Comparison of ENCODE assay signal across 27 cellular contexts in the genomic region with DNA sequence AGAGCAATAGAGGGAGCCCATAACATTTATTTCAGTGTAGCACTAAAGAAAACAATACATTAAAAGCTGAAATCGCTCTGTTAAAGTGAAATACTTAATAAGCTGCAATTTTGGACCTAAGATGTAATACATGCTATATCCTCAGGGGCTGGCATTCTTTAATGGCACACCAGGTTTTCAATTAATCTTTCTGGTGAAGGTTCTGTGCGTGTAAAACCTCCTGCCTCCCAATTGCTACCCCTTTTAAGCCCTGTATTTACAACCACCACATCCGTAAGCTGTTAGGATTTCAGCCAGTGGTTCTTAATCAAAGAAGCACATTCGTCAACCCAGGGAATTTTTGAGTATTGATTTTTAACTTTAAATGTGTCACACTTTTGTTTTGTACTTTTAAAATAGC. TPM values are rescaled to one million over a fixed set of nuclear protein-coding genes. Genes with fewer than 3 reads are reported as not detected.
DNase-seq lines count a peak whose midpoint lies in the region; ATAC-seq and TF ChIP-seq lines count a peak whose summit lies in the region.
"Had no signal": no experiment of that assay in that cellular context is flagged by ENCODE, and none has a peak within 500 bp of the region (broad histone marks: within the 10 kb centered on the region; RNA-seq: fewer than 3 reads in every experiment).

No MANE protein-coding gene starts in this region.

- H3K36me3 Mint-ChIP-seq in neural crest cell (ENCODE audit: low read depth), result no peaks in the 10 kb centered on the region
- H3K36me3 Mint-ChIP-seq: CD14-positive monocyte; CD8-positive, alpha-beta memory T cell had no signal

- H3K4me2 ChIP-seq in SK-N-SH, result no peak overlapping the region

- H2AFZ ChIP-seq in SK-N-SH (ENCODE audit: low read depth), result peak overlapping the region; percentile 29; the same call in 1 of the 2 replicates

- TF ChIP-seq RAD21 in SK-N-SH (IDR thresholded peaks at IDR 0.05; ENCODE audit: low read length), result no peak

- no peaks in the 10 kb centered on the region for H3K9me3 Mint-ChIP-seq in neural crest cell
- H3K9me3 Mint-ChIP-seq: CD8-positive, alpha-beta memory T cell had no signal

- no peaks in the 10 kb centered on the region for H4K20me1 ChIP-seq in SK-N-SH (ENCODE audit: insufficient read depth)

- H3K27me3 Mint-ChIP-seq in neural crest cell (ENCODE audit: low read depth), result no peaks in the 10 kb centered on the region

- CTCF ChIA-PET in SK-N-SH (lab: Yijun Ruan, JAX), result interaction anchor here (0.9 to 1.7 kb wide), 3 partner anchors 8 to 39 kb away, joined by 3 to 5 read pairs (median 4); no protein-coding TSS in a partner anchor

- ATAC-seq in SK-N-SH treated with all-trans-retinoic acid at 6 μM for 48 hours, result no peak
- peak; percentile 87 for ATAC-seq in body of pancreas
- ATAC-seq: PC-3, Right ventricle myocardium inferior had no signal

- H3K9me3 ChIP-seq in SK-N-SH, result no peaks in the 10 kb centered on the region
- H3K9me3 ChIP-seq in body of pancreas, result no peaks in the 10 kb centered on the region
- no peaks in the 10 kb centered on the region for H3K9me3 ChIP-seq in Peyer's patch
- H3K9me3 ChIP-seq: BE2C, SJCRH30 had no signal

- H3K9me2 ChIP-seq in SK-N-SH, result no peaks in the 10 kb centered on the region

- peaks cover 4% of the 10 kb centered on the region for H3F3A ChIP-seq in SK-N-SH (replicated peaks; ENCODE audit: insufficient read depth)

- H3K27ac Mint-ChIP-seq in neural crest cell (ENCODE audit: unreplicated experiment), result no peak overlapping the region
- H3K27ac Mint-ChIP-seq: CD8-positive, alpha-beta memory T cell had no signal

- POLR2A ChIA-PET in SK-N-SH (lab: Yijun Ruan, JAX), result no interaction called here

- no peak for DNase-seq in SK-N-SH
- peak in 1 of 4 donors; percentile 12 for DNase-seq in body of pancreas
- no peak for DNase-seq in neural crest cell (ENCODE audit: low read depth, low spot score)
- DNase-seq in LoVo (ENCODE audit: low spot score), result no peak
- DNase-seq in Peyer's patch, result no peak
- DNase-seq in stimulated activated CD4-positive, alpha-beta T cell treated with anti-CD3 and anti-CD28 coated beads, Interleukin-15, amount 100 ng/mL, for 24 hours, result no peak
- no peak for DNase-seq in erythroblast (lab: John Stamatoyannopoulos, UW)
- DNase-seq: 8988T; ACHN; BE2C; CD8-positive, alpha-beta memory T cell; DMS79 treated with DMSO at 0.1 percent for 48 hours; HCEC 1CT; Karpas-422; NCI-H1105 treated with DMSO at 0.1 percent for 48 hours; NCI-H146; NCI-H1930; NCI-H2107; NCI-H524; NCI-H748 treated with DMSO at 0.1 percent for 48 hours; NK-92 treated with Interleukin-12 subunit alpha and Interleukin-12 subunit beta, amount 100 ng/mL, for 24 hours; PC-3; SJCRH30 had no signal

- 71% methylated on average over 4 of the region's 4 CpGs for WGBS in SK-N-SH (ENCODE audit: low lambda C conversion rate)
- WGBS in body of pancreas, 2 donors, result 34 to 40% methylated on average over 4 of the region's 4 CpGs

- H3K4me3 Mint-ChIP-seq in neural crest cell, result no peak overlapping the region
- H3K4me3 Mint-ChIP-seq: CD14-positive monocyte; CD8-positive, alpha-beta memory T cell had no signal

- intact Hi-C loops in body of pancreas (cut with DNase I), result no loop called here

- H3K4me3 ChIP-seq in SK-N-SH (ENCODE audit: low read depth in 2 of 2, low read length in 1 of 2), result no peak overlapping the region
- H3K4me3 ChIP-seq in body of pancreas, result no peak overlapping the region
- H3K4me3 ChIP-seq in Peyer's patch, result no peak overlapping the region
- H3K4me3 ChIP-seq: SJCRH30 had no signal

- TF ChIP-seq EP300 in SK-N-SH (IDR thresholded peaks at IDR 0.05; ENCODE audit: borderline replicate concordance in 1 of 2, low read depth in 1 of 2, low read length in 1 of 2), result no peak

- H3K79me2 ChIP-seq in SK-N-SH (ENCODE audit: insufficient read depth), result no peaks in the 10 kb centered on the region

- no peak overlapping the region for H3K27ac ChIP-seq in SK-N-SH (ENCODE audit: low read depth in 2 of 2, low read length in 1 of 2)
- peak overlapping the region in 3 of 4 donors; percentile 8 to 58 (median 44) for H3K27ac ChIP-seq in body of pancreas
- H3K27ac ChIP-seq in Peyer's patch, result no peak overlapping the region
- H3K27ac ChIP-seq: HL-60, SJCRH30 had no signal

- TF ChIP-seq CTCF in SK-N-SH (IDR thresholded peaks at IDR 0.05) (no peak), body of pancreas (IDR thresholded peaks at IDR 0.05) (peak in 3 of 7 experiments; percentile 19 to 28 (median 21)), neural crest cell (conservative IDR thresholded peaks at IDR 0.05) (peak; percentile 21), Peyer's patch (IDR thresholded peaks at IDR 0.05) (no peak)

- H3K27me3 ChIP-seq in SK-N-SH (ENCODE audit: insufficient read depth) (no peaks in the 10 kb centered on the region), body of pancreas (no peaks in the 10 kb centered on the region), Peyer's patch (no peaks in the 10 kb centered on the region)
- H3K27me3 ChIP-seq: BE2C had no signal

- TF ChIP-seq POLR2A in body of pancreas (IDR thresholded peaks at IDR 0.05) (no peak), Peyer's patch (IDR thresholded peaks at IDR 0.05) (no peak), erythroblast (IDR thresholded peaks at IDR 0.05; ENCODE audit: low read length) (no peak)

- H3K9ac ChIP-seq in SK-N-SH, result no peak overlapping the region

- H3K4me1 ChIP-seq in SK-N-SH (ENCODE audit: control insufficient read depth in 1 of 2, insufficient read depth in 2 of 2, low read depth in 1 of 2, low read length in 1 of 2) (peaks cover 0 to 19% of the 10 kb centered on the region in 2 experiments; a peak in 2 of 4 replicates), body of pancreas (no peaks in the 10 kb centered on the region), Peyer's patch (no peaks in the 10 kb centered on the region)
- H3K4me1 ChIP-seq: SJCRH30 had no signal

- H3K4me1 Mint-ChIP-seq in neural crest cell, result peaks cover 10% of the 10 kb centered on the region
- H3K4me1 Mint-ChIP-seq: CD8-positive, alpha-beta memory T cell had no signal

- H3K36me3 ChIP-seq in SK-N-SH (replicated peaks in 1 of 2; ENCODE audit: control insufficient read depth in 1 of 2, insufficient read depth in 2 of 2, low read length in 1 of 2) (no peaks in the 10 kb centered on the region), body of pancreas (replicated peaks in 1 of 2; ENCODE audit: insufficient read depth in 1 of 2, low read depth in 2 of 2) (no peaks in the 10 kb centered on the region), Peyer's patch (no peaks in the 10 kb centered on the region)
- H3K36me3 ChIP-seq: BE2C, SJCRH30 had no signal

TF ChIP-seq in SK-N-SH, 30 proteins besides CTCF, POLR2A, EP300 and RAD21 (continues in another document):
- TF ChIP-seq TAF1 (IDR thresholded peaks at IDR 0.05; ENCODE audit: borderline replicate concordance, low read depth, low read length), result no peak
- TF ChIP-seq RCOR1 (IDR thresholded peaks at IDR 0.05; ENCODE audit: low read length), result no peak
- no peak for TF ChIP-seq TCF12 (IDR thresholded peaks at IDR 0.05)
- TF ChIP-seq PBX3 (IDR thresholded peaks at IDR 0.05), result no peak
- TF ChIP-seq TEAD4 (IDR thresholded peaks at IDR 0.05; ENCODE audit: borderline replicate concordance, insufficient read depth), result no peak
- no peak for TF ChIP-seq JUND (IDR thresholded peaks at IDR 0.05)

TF ChIP-seq in SK-N-SH treated with all-trans-retinoic acid at 6 μM for 48 hours, 23 proteins besides CTCF, POLR2A, EP300 and RAD21 (continues in another document):
- TF ChIP-seq BACH2 (CRISPR knock-in tag; IDR thresholded peaks at IDR 0.05; ENCODE audit: borderline replicate concordance) (no peak), ZFP3 (CRISPR knock-in tag; IDR thresholded peaks at IDR 0.05) (no peak), ZFP30 (CRISPR knock-in tag; IDR thresholded peaks at IDR 0.05) (no peak), ZNF8 (CRISPR knock-in tag; IDR thresholded peaks at IDR 0.05) (no peak), PATZ1 (CRISPR knock-in tag; IDR thresholded peaks at IDR 0.05; ENCODE audit: borderline replicate concordance) (no peak), RARB (CRISPR knock-in tag; IDR thresholded peaks at IDR 0.05) (no peak), TCF4 (CRISPR knock-in tag; IDR thresholded peaks at IDR 0.05; ENCODE audit: borderline replicate concordance) (no peak)

RNA-seq across cellular contexts. Expression of gene COMMD8, which starts 7.6 kb away (rescaled TPM):
- polyA plus RNA-seq in SK-N-SH (2012; rRNA removed), result 7.0 and 9.9 TPM in 2 replicates
- polyA plus RNA-seq in SK-N-SH (2012; cell fraction: cytosol; rRNA removed), result 12.7 and 19.8 TPM in 2 replicates
- polyA plus RNA-seq in SK-N-SH (2012; cell fraction: nucleus; rRNA removed), result 2.1 and 4.2 TPM in 2 replicates
- total RNA-seq in body of pancreas (1 to 10 TPM; 4.6 to 9.9 TPM), neural crest cell (14.0 and 15.5 TPM in 2 replicates), Peyer's patch (10 to 100 TPM in 3 of 4 donors, 1 to 10 TPM in 1; 6.0 to 26.1 (median 19.1) TPM)

RNA-seq across cellular contexts. Expression of gene ATP10D, which starts 14.0 kb away (rescaled TPM):
- 7.9 and 12.6 TPM in 2 replicates for polyA plus RNA-seq in SK-N-SH (2012; rRNA removed)
- polyA plus RNA-seq in SK-N-SH (2012; cell fraction: cytosol; rRNA removed), result 8.7 and 9.8 TPM in 2 replicates
- 8.2 and 15.7 TPM in 2 replicates for polyA plus RNA-seq in SK-N-SH (2012; cell fraction: nucleus; rRNA removed)
- total RNA-seq in body of pancreas (10 to 100 TPM; 12.5 to 24.4 TPM), neural crest cell (7.9 and 9.0 TPM in 2 replicates), Peyer's patch (10 to 100 TPM in 2 of 4 donors, 1 to 10 TPM in 2; 4.4 to 15.7 (median 10.0) TPM)

Comparison
In these comparisons a context has a peak if more than half of its experiments do, and no peak if none do; other contexts are left out.
1. H3K27ac ChIP-seq: peak in body of pancreas (3 of 4); none in SK-N-SH (0 of 2) and Peyer's patch (0 of 4).